Comparison of ENCODE assay signal across 1 cellular context in the genomic region with DNA sequence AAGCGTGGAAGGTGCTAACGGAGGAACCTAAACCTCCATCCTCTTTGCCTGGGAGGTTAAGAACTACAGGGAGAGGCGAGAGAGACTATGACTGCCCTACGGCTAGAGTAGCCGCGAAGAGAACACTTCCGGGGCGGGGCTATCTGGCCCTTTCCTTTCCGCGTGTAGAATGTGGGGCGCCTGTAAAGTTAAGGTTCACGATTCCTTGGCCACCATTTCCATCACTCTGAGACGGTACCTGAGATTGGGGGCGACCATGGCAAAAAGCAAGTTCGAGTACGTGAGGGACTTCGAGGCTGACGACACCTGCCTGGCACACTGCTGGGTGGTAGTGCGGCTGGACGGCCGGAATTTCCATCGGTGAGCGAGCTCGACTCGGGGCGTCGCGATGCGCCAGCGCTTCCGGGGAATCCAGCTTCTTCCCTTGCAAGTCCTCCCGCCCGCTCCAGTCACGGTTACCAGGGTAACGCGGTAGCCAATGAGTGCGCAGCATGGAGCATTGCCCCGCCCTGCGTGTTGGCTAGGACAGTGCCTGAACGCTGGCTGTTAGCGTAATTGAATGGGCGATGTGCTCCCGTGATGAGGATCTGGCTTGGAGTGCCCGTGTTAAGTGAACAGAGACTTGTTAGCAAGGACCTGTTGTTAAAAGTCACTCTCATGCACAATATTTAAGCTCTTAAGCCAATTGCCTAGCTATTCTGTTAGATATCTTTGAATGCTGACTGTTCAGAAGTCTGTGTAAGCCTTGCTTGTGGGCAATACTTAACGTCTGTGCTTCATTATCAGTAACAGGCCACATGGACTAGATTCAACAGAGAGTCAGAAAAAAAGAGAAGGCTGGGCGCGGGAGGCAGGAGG.
TF ChIP-seq lines count a peak whose summit lies in the region.

THG1L (plus strand) TSS at position 149 of the 858 bp plus-strand sequence; CDS start at position 170, 21 bp downstream.

TF ChIP-seq in K562, 482 proteins besides CTCF, POLR2A, EP300 and RAD21 (continued from another document and continues in another):
- TF ChIP-seq KLF16 (IDR thresholded peaks at IDR 0.05) = no peak
- TF ChIP-seq, protein P1, sequence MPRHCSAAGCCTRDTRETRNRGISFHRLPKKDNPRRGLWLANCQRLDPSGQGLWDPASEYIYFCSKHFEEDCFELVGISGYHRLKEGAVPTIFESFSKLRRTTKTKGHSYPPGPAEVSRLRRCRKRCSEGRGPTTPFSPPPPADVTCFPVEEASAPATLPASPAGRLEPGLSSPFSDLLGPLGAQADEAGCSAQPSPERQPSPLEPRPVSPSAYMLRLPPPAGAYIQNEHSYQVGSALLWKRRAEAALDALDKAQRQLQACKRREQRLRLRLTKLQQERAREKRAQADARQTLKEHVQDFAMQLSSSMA (CRISPR knock-in tag; IDR thresholded peaks at IDR 0.05) = no peak
- TF ChIP-seq, protein P2, sequence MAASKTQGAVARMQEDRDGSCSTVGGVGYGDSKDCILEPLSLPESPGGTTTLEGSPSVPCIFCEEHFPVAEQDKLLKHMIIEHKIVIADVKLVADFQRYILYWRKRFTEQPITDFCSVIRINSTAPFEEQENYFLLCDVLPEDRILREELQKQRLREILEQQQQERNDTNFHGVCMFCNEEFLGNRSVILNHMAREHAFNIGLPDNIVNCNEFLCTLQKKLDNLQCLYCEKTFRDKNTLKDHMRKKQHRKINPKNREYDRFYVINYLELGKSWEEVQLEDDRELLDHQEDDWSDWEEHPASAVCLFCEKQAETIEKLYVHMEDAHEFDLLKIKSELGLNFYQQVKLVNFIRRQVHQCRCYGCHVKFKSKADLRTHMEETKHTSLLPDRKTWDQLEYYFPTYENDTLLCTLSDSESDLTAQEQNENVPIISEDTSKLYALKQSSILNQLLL (CRISPR knock-in tag; IDR thresholded peaks at IDR 0.05; ENCODE audit: borderline replicate concordance) = no peak
- TF ChIP-seq HDGF (IDR thresholded peaks at IDR 0.05) = no peak
- TF ChIP-seq, protein P3, sequence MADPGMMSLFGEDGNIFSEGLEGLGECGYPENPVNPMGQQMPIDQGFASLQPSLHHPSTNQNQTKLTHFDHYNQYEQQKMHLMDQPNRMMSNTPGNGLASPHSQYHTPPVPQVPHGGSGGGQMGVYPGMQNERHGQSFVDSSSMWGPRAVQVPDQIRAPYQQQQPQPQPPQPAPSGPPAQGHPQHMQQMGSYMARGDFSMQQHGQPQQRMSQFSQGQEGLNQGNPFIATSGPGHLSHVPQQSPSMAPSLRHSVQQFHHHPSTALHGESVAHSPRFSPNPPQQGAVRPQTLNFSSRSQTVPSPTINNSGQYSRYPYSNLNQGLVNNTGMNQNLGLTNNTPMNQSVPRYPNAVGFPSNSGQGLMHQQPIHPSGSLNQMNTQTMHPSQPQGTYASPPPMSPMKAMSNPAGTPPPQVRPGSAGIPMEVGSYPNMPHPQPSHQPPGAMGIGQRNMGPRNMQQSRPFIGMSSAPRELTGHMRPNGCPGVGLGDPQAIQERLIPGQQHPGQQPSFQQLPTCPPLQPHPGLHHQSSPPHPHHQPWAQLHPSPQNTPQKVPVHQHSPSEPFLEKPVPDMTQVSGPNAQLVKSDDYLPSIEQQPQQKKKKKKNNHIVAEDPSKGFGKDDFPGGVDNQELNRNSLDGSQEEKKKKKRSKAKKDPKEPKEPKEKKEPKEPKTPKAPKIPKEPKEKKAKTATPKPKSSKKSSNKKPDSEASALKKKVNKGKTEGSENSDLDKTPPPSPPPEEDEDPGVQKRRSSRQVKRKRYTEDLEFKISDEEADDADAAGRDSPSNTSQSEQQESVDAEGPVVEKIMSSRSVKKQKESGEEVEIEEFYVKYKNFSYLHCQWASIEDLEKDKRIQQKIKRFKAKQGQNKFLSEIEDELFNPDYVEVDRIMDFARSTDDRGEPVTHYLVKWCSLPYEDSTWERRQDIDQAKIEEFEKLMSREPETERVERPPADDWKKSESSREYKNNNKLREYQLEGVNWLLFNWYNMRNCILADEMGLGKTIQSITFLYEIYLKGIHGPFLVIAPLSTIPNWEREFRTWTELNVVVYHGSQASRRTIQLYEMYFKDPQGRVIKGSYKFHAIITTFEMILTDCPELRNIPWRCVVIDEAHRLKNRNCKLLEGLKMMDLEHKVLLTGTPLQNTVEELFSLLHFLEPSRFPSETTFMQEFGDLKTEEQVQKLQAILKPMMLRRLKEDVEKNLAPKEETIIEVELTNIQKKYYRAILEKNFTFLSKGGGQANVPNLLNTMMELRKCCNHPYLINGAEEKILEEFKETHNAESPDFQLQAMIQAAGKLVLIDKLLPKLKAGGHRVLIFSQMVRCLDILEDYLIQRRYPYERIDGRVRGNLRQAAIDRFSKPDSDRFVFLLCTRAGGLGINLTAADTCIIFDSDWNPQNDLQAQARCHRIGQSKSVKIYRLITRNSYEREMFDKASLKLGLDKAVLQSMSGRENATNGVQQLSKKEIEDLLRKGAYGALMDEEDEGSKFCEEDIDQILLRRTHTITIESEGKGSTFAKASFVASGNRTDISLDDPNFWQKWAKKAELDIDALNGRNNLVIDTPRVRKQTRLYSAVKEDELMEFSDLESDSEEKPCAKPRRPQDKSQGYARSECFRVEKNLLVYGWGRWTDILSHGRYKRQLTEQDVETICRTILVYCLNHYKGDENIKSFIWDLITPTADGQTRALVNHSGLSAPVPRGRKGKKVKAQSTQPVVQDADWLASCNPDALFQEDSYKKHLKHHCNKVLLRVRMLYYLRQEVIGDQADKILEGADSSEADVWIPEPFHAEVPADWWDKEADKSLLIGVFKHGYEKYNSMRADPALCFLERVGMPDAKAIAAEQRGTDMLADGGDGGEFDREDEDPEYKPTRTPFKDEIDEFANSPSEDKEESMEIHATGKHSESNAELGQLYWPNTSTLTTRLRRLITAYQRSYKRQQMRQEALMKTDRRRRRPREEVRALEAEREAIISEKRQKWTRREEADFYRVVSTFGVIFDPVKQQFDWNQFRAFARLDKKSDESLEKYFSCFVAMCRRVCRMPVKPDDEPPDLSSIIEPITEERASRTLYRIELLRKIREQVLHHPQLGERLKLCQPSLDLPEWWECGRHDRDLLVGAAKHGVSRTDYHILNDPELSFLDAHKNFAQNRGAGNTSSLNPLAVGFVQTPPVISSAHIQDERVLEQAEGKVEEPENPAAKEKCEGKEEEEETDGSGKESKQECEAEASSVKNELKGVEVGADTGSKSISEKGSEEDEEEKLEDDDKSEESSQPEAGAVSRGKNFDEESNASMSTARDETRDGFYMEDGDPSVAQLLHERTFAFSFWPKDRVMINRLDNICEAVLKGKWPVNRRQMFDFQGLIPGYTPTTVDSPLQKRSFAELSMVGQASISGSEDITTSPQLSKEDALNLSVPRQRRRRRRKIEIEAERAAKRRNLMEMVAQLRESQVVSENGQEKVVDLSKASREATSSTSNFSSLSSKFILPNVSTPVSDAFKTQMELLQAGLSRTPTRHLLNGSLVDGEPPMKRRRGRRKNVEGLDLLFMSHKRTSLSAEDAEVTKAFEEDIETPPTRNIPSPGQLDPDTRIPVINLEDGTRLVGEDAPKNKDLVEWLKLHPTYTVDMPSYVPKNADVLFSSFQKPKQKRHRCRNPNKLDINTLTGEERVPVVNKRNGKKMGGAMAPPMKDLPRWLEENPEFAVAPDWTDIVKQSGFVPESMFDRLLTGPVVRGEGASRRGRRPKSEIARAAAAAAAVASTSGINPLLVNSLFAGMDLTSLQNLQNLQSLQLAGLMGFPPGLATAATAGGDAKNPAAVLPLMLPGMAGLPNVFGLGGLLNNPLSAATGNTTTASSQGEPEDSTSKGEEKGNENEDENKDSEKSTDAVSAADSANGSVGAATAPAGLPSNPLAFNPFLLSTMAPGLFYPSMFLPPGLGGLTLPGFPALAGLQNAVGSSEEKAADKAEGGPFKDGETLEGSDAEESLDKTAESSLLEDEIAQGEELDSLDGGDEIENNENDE (IDR thresholded peaks at IDR 0.05; ENCODE audit: low read depth, low read length) = no peak
- TF ChIP-seq NELFE (IDR thresholded peaks at IDR 0.05; ENCODE audit: insufficient read depth, insufficient read length) = no peak
- no peak for TF ChIP-seq JUNB (CRISPR knock-in tag; conservative IDR thresholded peaks at IDR 0.05)
- TF ChIP-seq NBN (IDR thresholded peaks at IDR 0.05; ENCODE audit: low read depth) = peak; percentile 60; the same call in 1 of the 2 replicates
- TF ChIP-seq NFIC (IDR thresholded peaks at IDR 0.05) = peak; percentile 10; the same call in 1 of the 2 replicates
- no peak for TF ChIP-seq SETDB1 (IDR thresholded peaks at IDR 0.05; ENCODE audit: low read length)
- no peak for TF ChIP-seq ZSCAN29 (IDR thresholded peaks at IDR 0.05)
- peak; percentile 75; the same call in 1 of the 2 replicates for TF ChIP-seq KAT7 (CRISPR knock-in tag; IDR thresholded peaks at IDR 0.05; ENCODE audit: borderline replicate concordance)
- TF ChIP-seq, protein P4, sequence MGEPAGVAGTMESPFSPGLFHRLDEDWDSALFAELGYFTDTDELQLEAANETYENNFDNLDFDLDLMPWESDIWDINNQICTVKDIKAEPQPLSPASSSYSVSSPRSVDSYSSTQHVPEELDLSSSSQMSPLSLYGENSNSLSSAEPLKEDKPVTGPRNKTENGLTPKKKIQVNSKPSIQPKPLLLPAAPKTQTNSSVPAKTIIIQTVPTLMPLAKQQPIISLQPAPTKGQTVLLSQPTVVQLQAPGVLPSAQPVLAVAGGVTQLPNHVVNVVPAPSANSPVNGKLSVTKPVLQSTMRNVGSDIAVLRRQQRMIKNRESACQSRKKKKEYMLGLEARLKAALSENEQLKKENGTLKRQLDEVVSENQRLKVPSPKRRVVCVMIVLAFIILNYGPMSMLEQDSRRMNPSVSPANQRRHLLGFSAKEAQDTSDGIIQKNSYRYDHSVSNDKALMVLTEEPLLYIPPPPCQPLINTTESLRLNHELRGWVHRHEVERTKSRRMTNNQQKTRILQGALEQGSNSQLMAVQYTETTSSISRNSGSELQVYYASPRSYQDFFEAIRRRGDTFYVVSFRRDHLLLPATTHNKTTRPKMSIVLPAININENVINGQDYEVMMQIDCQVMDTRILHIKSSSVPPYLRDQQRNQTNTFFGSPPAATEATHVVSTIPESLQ (CRISPR knock-in tag; IDR thresholded peaks at IDR 0.05) = peak; percentile 84; the same call in 1 of the 2 replicates
- no peak for TF ChIP-seq RBM17 (IDR thresholded peaks at IDR 0.05; ENCODE audit: borderline replicate concordance, low read depth, low read length)
- TF ChIP-seq CBFA2T2 (conservative IDR thresholded peaks at IDR 0.05) = peak; percentile 70
- no peak for TF ChIP-seq ILK (tag; IDR thresholded peaks at IDR 0.05; ENCODE audit: borderline replicate concordance, low read depth)
- peak; percentile 78 for TF ChIP-seq DPF2 (IDR thresholded peaks at IDR 0.05)
- TF ChIP-seq LCOR (CRISPR knock-in tag; IDR thresholded peaks at IDR 0.05) = peak; percentile 85
- TF ChIP-seq MCM2 (IDR thresholded peaks at IDR 0.05; ENCODE audit: low read depth) = no peak
- no peak for TF ChIP-seq MTF1 (CRISPR knock-in tag; IDR thresholded peaks at IDR 0.05; ENCODE audit: borderline replicate concordance)
- no peak for TF ChIP-seq ZNF583 (CRISPR knock-in tag; IDR thresholded peaks at IDR 0.05)
- peak; percentile 53; the same call in 1 of the 2 replicates for TF ChIP-seq MTA3 (IDR thresholded peaks at IDR 0.05; ENCODE audit: borderline replicate concordance)
- peak; percentile 46 for TF ChIP-seq CREB1 (IDR thresholded peaks at IDR 0.05)
- peak; percentile 17; the same call in 1 of the 2 replicates for TF ChIP-seq CREB1 (CRISPR knock-in tag; IDR thresholded peaks at IDR 0.05)
- TF ChIP-seq ETS1 (conservative IDR thresholded peaks at IDR 0.05; ENCODE audit: control insufficient read depth, low read depth, low read length) = no peak
- TF ChIP-seq ZNF12 (CRISPR knock-in tag; IDR thresholded peaks at IDR 0.05) = peak; percentile 68; the same call in 1 of the 2 replicates
- TF ChIP-seq CHD2 (IDR thresholded peaks at IDR 0.05; ENCODE audit: low read depth, low read length) = peak; percentile 48; the same call in 1 of the 2 replicates
- TF ChIP-seq ZNF436 (CRISPR knock-in tag; IDR thresholded peaks at IDR 0.05) = no peak
- no peak for TF ChIP-seq ZNF140 (CRISPR knock-in tag; IDR thresholded peaks at IDR 0.05)
- peak; percentile 82; the same call in 1 of the 2 replicates for TF ChIP-seq CTBP1 (IDR thresholded peaks at IDR 0.05; ENCODE audit: borderline replicate concordance)
- TF ChIP-seq ZNF354B (CRISPR knock-in tag; IDR thresholded peaks at IDR 0.05) = no peak
- no peak for TF ChIP-seq BACH1 (tag; IDR thresholded peaks at IDR 0.05)
- TF ChIP-seq ZNF316 (IDR thresholded peaks at IDR 0.05) = peak; percentile 77
- no peak for TF ChIP-seq MEF2A (IDR thresholded peaks at IDR 0.05; ENCODE audit: control insufficient read depth, low read depth, low read length)
- no peak for TF ChIP-seq BRF1 (IDR thresholded peaks at IDR 0.05; ENCODE audit: borderline replicate concordance, extremely low read depth, insufficient read length)
- TF ChIP-seq TRIM28 (IDR thresholded peaks at IDR 0.05) = no peak
- TF ChIP-seq ZNF274 (IDR thresholded peaks at IDR 0.05; ENCODE audit: borderline replicate concordance, low read depth, low read length) = no peak
- no peak for TF ChIP-seq UBTF (IDR thresholded peaks at IDR 0.05; ENCODE audit: borderline replicate concordance in 1 of 2, low read depth in 2 of 2, low read length in 2 of 2)
